In the genomic region with DNA sequence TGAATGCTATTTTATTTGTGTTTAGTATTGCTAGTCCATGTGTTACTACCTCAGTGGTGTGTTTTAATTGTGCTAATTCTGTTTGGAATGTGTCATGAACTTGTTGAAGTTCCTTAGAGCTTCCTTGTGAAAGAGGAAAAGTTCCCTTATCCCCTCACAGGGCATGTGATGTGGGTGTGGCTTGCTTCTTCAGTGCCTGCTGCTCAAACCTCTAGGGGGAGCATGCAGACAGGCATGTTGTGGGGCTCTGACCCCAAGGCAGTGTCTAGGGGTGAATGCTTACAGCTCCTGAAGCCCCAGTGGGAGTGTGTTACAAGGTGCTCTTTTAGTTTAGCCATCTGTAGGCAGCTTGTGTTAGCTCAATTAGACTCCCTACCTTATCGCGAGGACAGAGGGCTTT, we compare ENCODE assay signal across 8 cellular contexts.
A peak's percentile ranks its signal among the peaks of the same experiment; 100 is the strongest.
DNase-seq lines count a peak whose midpoint lies in the region; ATAC-seq and TF ChIP-seq lines count a peak whose summit lies in the region.

No MANE protein-coding gene starts in this region.

- no peak overlapping the region for H3K4me2 ChIP-seq in DOHH2 (ENCODE audit: low read length)

- DNase-seq in HT-29 (ENCODE audit: low spot score): peak; percentile 24
- DNase-seq in kidney epithelial cell (ENCODE audit: low read depth): no peak
- no peak for DNase-seq in NK-92 (lab: John Stamatoyannopoulos, UW; ENCODE audit: unreplicated experiment)
- no peak for DNase-seq in activated gamma-delta T cell (lab: John Stamatoyannopoulos, UW)
- DNase-seq in iPS-NIHi7 (ENCODE audit: extremely low spot score): no peak

- H3K27me3 ChIP-seq in DOHH2 (ENCODE audit: control insufficient read depth, low read length) (no peaks in the 10 kb centered on the region), kidney epithelial cell (ENCODE audit: control insufficient read depth, insufficient read depth, low read length) (no peaks in the 10 kb centered on the region)

- H3K9me2 ChIP-seq in DOHH2 (replicated peaks; ENCODE audit: control insufficient read depth, low read length): no peaks in the 10 kb centered on the region

- H3F3A ChIP-seq in DOHH2 (ENCODE audit: control insufficient read depth, insufficient read depth): no peaks in the 10 kb centered on the region

- H4K20me1 ChIP-seq in DOHH2 (ENCODE audit: control insufficient read depth, insufficient read depth, low read depth, low read length): no peaks in the 10 kb centered on the region

- no peaks in the 10 kb centered on the region for H3K79me2 ChIP-seq in DOHH2 (ENCODE audit: control insufficient read depth, low read length)

- no peaks in the 10 kb centered on the region for H3K9me3 ChIP-seq in DOHH2 (ENCODE audit: control insufficient read depth, insufficient read depth, low read length)

- H3K4me1 ChIP-seq in DOHH2 (ENCODE audit: control insufficient read depth, low read length): no peaks in the 10 kb centered on the region

- ATAC-seq in GM21619 (IDR thresholded peaks at IDR 0.05; ENCODE audit: unreplicated experiment): no peak

- peak; percentile 28 for TF ChIP-seq CTCF in DOHH2 (IDR thresholded peaks at IDR 0.05; ENCODE audit: low read depth, low read length, poor library complexity, severe bottlenecking)
- TF ChIP-seq CTCF in WI38 (IDR thresholded peaks at IDR 0.05; ENCODE audit: low read depth, low read length): peak; percentile 24; the same call in 1 of the 2 replicates
- TF ChIP-seq CTCF in kidney epithelial cell (IDR thresholded peaks at IDR 0.05; ENCODE audit: insufficient read depth, low read length, poor library complexity, severe bottlenecking): peak; percentile 41

- H3K4me3 ChIP-seq in DOHH2 (ENCODE audit: low read length) (no peak overlapping the region), WI38 (ENCODE audit: low read depth, low read length) (no peak overlapping the region), kidney epithelial cell (ENCODE audit: low read depth, low read length) (no peak overlapping the region)

- H3K36me3 ChIP-seq in DOHH2 (ENCODE audit: control insufficient read depth, low read length) (no peaks in the 10 kb centered on the region), kidney epithelial cell (ENCODE audit: control insufficient read depth, insufficient read depth, low read length) (no peaks in the 10 kb centered on the region)

- H3K27ac ChIP-seq in DOHH2 (ENCODE audit: low read depth, low read length): no peak overlapping the region
